Comparison of ENCODE assay signal across 9 cellular contexts in the genomic region with DNA sequence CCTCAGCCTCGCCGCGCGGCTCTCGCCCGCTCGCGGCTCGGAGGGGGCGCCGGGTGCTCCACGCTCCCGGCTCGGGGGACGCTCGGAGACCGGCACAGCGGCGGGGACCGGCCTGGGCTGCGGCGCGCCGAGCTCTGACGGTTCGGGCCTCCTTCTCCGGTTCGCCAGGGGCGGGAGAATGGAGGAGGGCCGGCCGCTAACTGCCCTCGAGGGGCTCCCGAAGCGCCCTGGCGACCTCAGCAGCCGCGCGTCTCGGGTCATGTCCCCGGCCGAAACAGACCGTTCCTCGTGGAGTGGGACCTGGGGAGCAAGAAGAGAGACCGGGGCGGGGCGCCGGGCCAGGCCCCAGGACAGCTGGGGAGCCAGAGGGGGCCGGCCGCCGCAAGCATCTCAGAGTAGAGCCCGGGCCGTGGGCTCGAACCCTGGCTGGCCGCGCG. TPM values are rescaled to one million over a fixed set of nuclear protein-coding genes. Genes with fewer than 3 reads are reported as not detected.
DNase-seq lines count a peak whose midpoint lies in the region; ATAC-seq, FAIRE-seq and TF ChIP-seq lines count a peak whose summit lies in the region.
"Had no signal": no experiment of that assay in that cellular context is flagged by ENCODE, and none has a peak within 500 bp of the region (broad histone marks: within the 10 kb centered on the region; RNA-seq: fewer than 3 reads in every experiment).

No MANE protein-coding gene starts in this region.

- H3K4me3 ChIP-seq in HUES64 (ENCODE audit: low read length), result peak overlapping the region; percentile 51
- H3K4me3 ChIP-seq in fibroblast of lung (replicated peaks in 1 of 4; ENCODE audit: control extremely low read depth in 1 of 4, insufficient read depth in 1 of 4, low read depth in 3 of 4, low read length in 4 of 4), result no peak overlapping the region
- H3K4me3 ChIP-seq in psoas muscle, result peak overlapping the region; percentile 66

- peak overlapping the region; percentile 5 for H3K4me2 ChIP-seq in fibroblast of lung (ENCODE audit: extremely low read depth, insufficient read depth, low read length)

- ATAC-seq in GM18498 (IDR thresholded peaks at IDR 0.05; ENCODE audit: unreplicated experiment), result peak; percentile 40
- peak in 2 of 4 donors; percentile 2 to 42 for ATAC-seq in psoas muscle

- H3K36me3 ChIP-seq in HUES64 (ENCODE audit: insufficient read depth, low read length), result no peaks in the 10 kb centered on the region
- no peaks in the 10 kb centered on the region for H3K36me3 ChIP-seq in fibroblast of lung (ENCODE audit: control insufficient read depth, insufficient read depth, low read length)
- no peaks in the 10 kb centered on the region for H3K36me3 ChIP-seq in psoas muscle (ENCODE audit: insufficient read depth in 1 of 2, low read depth in 1 of 2)

- H3K27me3 ChIP-seq in HUES64 (ENCODE audit: insufficient read depth, low read length) (peaks cover 100% of the 10 kb centered on the region), fibroblast of lung (ENCODE audit: control insufficient read depth, insufficient read depth, low read length) (peaks cover 60% of the 10 kb centered on the region), psoas muscle (ENCODE audit: insufficient read depth in 3 of 3, low read length in 2 of 3) (peaks cover 0 to 76% (median 22%) of the 10 kb centered on the region in 3 donors)

- H3K9me3 ChIP-seq in HUES64 (ENCODE audit: insufficient read depth, low read depth, low read length) (no peaks in the 10 kb centered on the region), fibroblast of lung (ENCODE audit: control insufficient read depth, insufficient read depth, low read depth, low read length) (no peaks in the 10 kb centered on the region), psoas muscle (no peaks in the 10 kb centered on the region)

- TF ChIP-seq CTCF in fibroblast of lung (conservative IDR thresholded peaks at IDR 0.05 in 1 of 2, IDR thresholded peaks at IDR 0.05 in 1 of 2; ENCODE audit: low read depth in 1 of 2, low read length in 2 of 2), result no peak
- TF ChIP-seq CTCF in psoas muscle (IDR thresholded peaks at IDR 0.05), result no peak

- H3K9ac ChIP-seq in HUES64 (ENCODE audit: low read depth, low read length), result peak overlapping the region; percentile 28; the same call in 1 of the 2 replicates
- no peak overlapping the region for H3K9ac ChIP-seq in fibroblast of lung (ENCODE audit: insufficient read depth, low read length)

- no peak overlapping the region for H3K27ac ChIP-seq in HUES64 (ENCODE audit: low read depth, low read length)
- no peak overlapping the region for H3K27ac ChIP-seq in fibroblast of lung (ENCODE audit: insufficient read depth, low read length)
- H3K27ac ChIP-seq in psoas muscle, result no peak overlapping the region
- H3K27ac ChIP-seq: VCaP had no signal

- no peaks in the 10 kb centered on the region for H3K79me2 ChIP-seq in fibroblast of lung (ENCODE audit: control insufficient read depth, insufficient read depth, low read length)

- FAIRE-seq in HTR-8/SVneo (lab: Jason Lieb, UNC), result no peak

- intact Hi-C loops in psoas muscle (cut with DNase I), result loop anchor here in 1 of 2 donors (10.0 kb wide), 1 partner anchor 372 kb away; no protein-coding TSS in a partner anchor

- no peak overlapping the region for H2AFZ ChIP-seq in fibroblast of lung (ENCODE audit: low read length)

- H3K4me1 ChIP-seq in HUES64 (ENCODE audit: insufficient read depth, low read length) (0 out of 2 replicates have a peak, but pooled peaks cover 6% of the 10 kb centered on the region), fibroblast of lung (ENCODE audit: control insufficient read depth, extremely low read depth, insufficient read depth, low read length) (no peaks in the 10 kb centered on the region), psoas muscle (peaks cover 16% of the 10 kb centered on the region)

- whole genome bisulfite sequencing in HUES64, result 1% methylated on average over 56 of the region's 56 CpGs
- WGBS in psoas muscle, 3 donors, result 1% methylated on average over 27 to 56 of the region's 56 CpGs

- no peaks in the 10 kb centered on the region for H4K20me1 ChIP-seq in fibroblast of lung (ENCODE audit: control insufficient read depth, extremely low read depth, insufficient read depth, low read length)

- DNase-seq in fibroblast of lung (ENCODE audit: low read depth in 2 of 2) (no peak), psoas muscle (peak in 1 of 2 donors; percentile 54), NCI-H748 treated with DMSO at 0.1 percent for 48 hours (lab: John Stamatoyannopoulos, UW) (no peak), HTR-8/SVneo (ENCODE audit: insufficient read length, low spot score) (no peak), NCI-H2196 (lab: John Stamatoyannopoulos, UW; ENCODE audit: unreplicated experiment) (no peak), OCI-M1 (lab: John Stamatoyannopoulos, UW) (no peak)

RNA-seq across cellular contexts. Expression of a gene that starts 0.3 kb away (rescaled TPM):
- polyA plus RNA-seq in HUES64 (2013, experiment 1 of 2), result 0.40 TPM
- 0.19 TPM for polyA plus RNA-seq in HUES64 (2013, experiment 2 of 2)
- total RNA-seq in fibroblast of lung, result 0.33 and 0.51 TPM in 2 replicates
- polyA plus RNA-seq in fibroblast of lung, result 0.03 TPM in 2 replicates
- 0.07 TPM in 1 of 2 replicates, not detected in the other for polyA plus RNA-seq in fibroblast of lung (2012)
- polyA minus RNA-seq in fibroblast of lung (ENCODE audit: low replicate concordance), result 0.41 TPM in 1 of 2 replicates, not detected in the other
- total RNA-seq in psoas muscle, result under 1 TPM; 0.20 to 0.56 (median 0.31) TPM
- under 1 TPM; 0.17 to 0.25 (median 0.22) TPM for polyA plus RNA-seq in psoas muscle

Comparison
In these comparisons a context has a peak if more than half of its experiments do, and no peak if none do; other contexts are left out.
1. H3K4me3 ChIP-seq: peak in HUES64 (single experiment) and psoas muscle (single experiment); none in fibroblast of lung (0 of 4).